In genomic region chr11:44601471-44602370, GRCh38 we compare ENCODE assay signal across 1 cellular context.
TF ChIP-seq lines count a peak whose summit lies in the region.

No MANE protein-coding gene starts in this region.

TF ChIP-seq in GM12878, 131 proteins besides CTCF, POLR2A, EP300 and RAD21 (continued from another document and continues in another):
- TF ChIP-seq CUX1 (IDR thresholded peaks at IDR 0.05; ENCODE audit: insufficient replicate concordance, low read depth, low read length) (peak; percentile 29), GATAD2B (conservative IDR thresholded peaks at IDR 0.05; ENCODE audit: low read depth) (peak; percentile 84; the same call in 1 of the 2 replicates), NR2C1 (IDR thresholded peaks at IDR 0.05) (no peak), HDAC2 (IDR thresholded peaks at IDR 0.05) (no peak), TARDBP (IDR thresholded peaks at IDR 0.05; ENCODE audit: borderline replicate concordance) (no peak), PBX3 (IDR thresholded peaks at IDR 0.05; ENCODE audit: insufficient replicate concordance, low read depth, low read length) (no peak), PRDM15 (CRISPR knock-in tag; IDR thresholded peaks at IDR 0.05) (no peak), SMARCA5 (IDR thresholded peaks at IDR 0.05) (peak; percentile 96), PAX5 (IDR thresholded peaks at IDR 0.05; ENCODE audit: borderline replicate concordance, low read depth, low read length) (no peak; the same call in 1 of the 2 replicates), MTA2 (IDR thresholded peaks at IDR 0.05; ENCODE audit: low read depth) (0 out of 2 replicates have a peak, but pooled peaks have one; percentile 37), REST (IDR thresholded peaks at IDR 0.05; ENCODE audit: low read depth, low read length) (no peak), NR2C2 (IDR thresholded peaks at IDR 0.05; ENCODE audit: borderline replicate concordance, control insufficient read depth, insufficient read length, low read depth) (no peak), PAX8 (IDR thresholded peaks at IDR 0.05) (no peak), ATF2 (IDR thresholded peaks at IDR 0.05; ENCODE audit: low read length) (no peak), SMC3 (IDR thresholded peaks at IDR 0.05; ENCODE audit: borderline replicate concordance, low read length) (0 out of 2 replicates have a peak, but pooled peaks have one; percentile 13), BCL11A (IDR thresholded peaks at IDR 0.05; ENCODE audit: low read depth, low read length) (peak; percentile 10; the same call in 1 of the 2 replicates), MEF2A (IDR thresholded peaks at IDR 0.05; ENCODE audit: insufficient read depth, low read depth, low read length) (no peak), CREM (IDR thresholded peaks at IDR 0.05; ENCODE audit: low read depth) (no peak), ZNF24 (IDR thresholded peaks at IDR 0.05) (no peak), JUND (IDR thresholded peaks at IDR 0.05; ENCODE audit: low read depth, low read length) (no peak), PML (IDR thresholded peaks at IDR 0.05; ENCODE audit: low read length) (0 out of 2 replicates have a peak, but pooled peaks have one; percentile 32), USF1 (IDR thresholded peaks at IDR 0.05; ENCODE audit: borderline replicate concordance, extremely low read length, insufficient read depth, low read depth, low read length) (no peak), NR2F1 (conservative IDR thresholded peaks at IDR 0.05) (peak; percentile 72; the same call in 1 of the 2 replicates), NRF1 (conservative IDR thresholded peaks at IDR 0.05; ENCODE audit: low read depth, low read length) (no peak), MTA3 (IDR thresholded peaks at IDR 0.05; ENCODE audit: borderline replicate concordance, low read length) (no peak), EZH2 (IDR thresholded peaks at IDR 0.05; ENCODE audit: borderline replicate concordance, control insufficient read depth, low read depth, low read length) (no peak), LARP7 (IDR thresholded peaks at IDR 0.05) (no peak), RAD51 (IDR thresholded peaks at IDR 0.05) (no peak), CBX3 (IDR thresholded peaks at IDR 0.05; ENCODE audit: borderline replicate concordance, low read depth) (no peak), MEF2B (IDR thresholded peaks at IDR 0.05; ENCODE audit: partially characterized antibody, poor library complexity, severe bottlenecking) (peak; percentile 68), TCF3 (IDR thresholded peaks at IDR 0.05; ENCODE audit: borderline replicate concordance, insufficient read depth, low read depth, low read length) (no peak), CREB1 (IDR thresholded peaks at IDR 0.05; ENCODE audit: low read depth) (no peak), JUNB (IDR thresholded peaks at IDR 0.05) (no peak), SUZ12 (IDR thresholded peaks at IDR 0.05; ENCODE audit: unreplicated experiment) (no peak), ZNF207 (IDR thresholded peaks at IDR 0.05; ENCODE audit: borderline replicate concordance) (no peak), KAT2A (conservative IDR thresholded peaks at IDR 0.05; ENCODE audit: control insufficient read depth, low read depth, low read length) (no peak), ATF7 (IDR thresholded peaks at IDR 0.05; ENCODE audit: low read depth) (no peak), ZNF384 (IDR thresholded peaks at IDR 0.05; ENCODE audit: borderline replicate concordance, low read depth, low read length) (no peak), EGR1 (IDR thresholded peaks at IDR 0.05; ENCODE audit: borderline replicate concordance in 1 of 2, low read depth in 2 of 2, low read length in 2 of 2) (0 out of 3 replicates have a peak, but pooled peaks of 1 of the 2 experiments have one; percentile 3), BACH1 (IDR thresholded peaks at IDR 0.05; ENCODE audit: borderline replicate concordance) (no peak)
- TF ChIP-seq, protein P1, sequence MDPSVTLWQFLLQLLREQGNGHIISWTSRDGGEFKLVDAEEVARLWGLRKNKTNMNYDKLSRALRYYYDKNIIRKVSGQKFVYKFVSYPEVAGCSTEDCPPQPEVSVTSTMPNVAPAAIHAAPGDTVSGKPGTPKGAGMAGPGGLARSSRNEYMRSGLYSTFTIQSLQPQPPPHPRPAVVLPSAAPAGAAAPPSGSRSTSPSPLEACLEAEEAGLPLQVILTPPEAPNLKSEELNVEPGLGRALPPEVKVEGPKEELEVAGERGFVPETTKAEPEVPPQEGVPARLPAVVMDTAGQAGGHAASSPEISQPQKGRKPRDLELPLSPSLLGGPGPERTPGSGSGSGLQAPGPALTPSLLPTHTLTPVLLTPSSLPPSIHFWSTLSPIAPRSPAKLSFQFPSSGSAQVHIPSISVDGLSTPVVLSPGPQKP (IDR thresholded peaks at IDR 0.05; ENCODE audit: low read depth, low read length), result no peak
- TF ChIP-seq, protein P2, sequence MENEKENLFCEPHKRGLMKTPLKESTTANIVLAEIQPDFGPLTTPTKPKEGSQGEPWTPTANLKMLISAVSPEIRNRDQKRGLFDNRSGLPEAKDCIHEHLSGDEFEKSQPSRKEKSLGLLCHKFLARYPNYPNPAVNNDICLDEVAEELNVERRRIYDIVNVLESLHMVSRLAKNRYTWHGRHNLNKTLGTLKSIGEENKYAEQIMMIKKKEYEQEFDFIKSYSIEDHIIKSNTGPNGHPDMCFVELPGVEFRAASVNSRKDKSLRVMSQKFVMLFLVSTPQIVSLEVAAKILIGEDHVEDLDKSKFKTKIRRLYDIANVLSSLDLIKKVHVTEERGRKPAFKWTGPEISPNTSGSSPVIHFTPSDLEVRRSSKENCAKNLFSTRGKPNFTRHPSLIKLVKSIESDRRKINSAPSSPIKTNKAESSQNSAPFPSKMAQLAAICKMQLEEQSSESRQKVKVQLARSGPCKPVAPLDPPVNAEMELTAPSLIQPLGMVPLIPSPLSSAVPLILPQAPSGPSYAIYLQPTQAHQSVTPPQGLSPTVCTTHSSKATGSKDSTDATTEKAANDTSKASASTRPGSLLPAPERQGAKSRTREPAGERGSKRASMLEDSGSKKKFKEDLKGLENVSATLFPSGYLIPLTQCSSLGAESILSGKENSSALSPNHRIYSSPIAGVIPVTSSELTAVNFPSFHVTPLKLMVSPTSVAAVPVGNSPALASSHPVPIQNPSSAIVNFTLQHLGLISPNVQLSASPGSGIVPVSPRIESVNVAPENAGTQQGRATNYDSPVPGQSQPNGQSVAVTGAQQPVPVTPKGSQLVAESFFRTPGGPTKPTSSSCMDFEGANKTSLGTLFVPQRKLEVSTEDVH (IDR thresholded peaks at IDR 0.05; ENCODE audit: low read depth, partially characterized antibody), result no peak
- TF ChIP-seq, protein P3, sequence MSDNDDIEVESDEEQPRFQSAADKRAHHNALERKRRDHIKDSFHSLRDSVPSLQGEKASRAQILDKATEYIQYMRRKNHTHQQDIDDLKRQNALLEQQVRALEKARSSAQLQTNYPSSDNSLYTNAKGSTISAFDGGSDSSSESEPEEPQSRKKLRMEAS (IDR thresholded peaks at IDR 0.05; ENCODE audit: low read depth, low read length), result no peak
